In the genomic region with DNA sequence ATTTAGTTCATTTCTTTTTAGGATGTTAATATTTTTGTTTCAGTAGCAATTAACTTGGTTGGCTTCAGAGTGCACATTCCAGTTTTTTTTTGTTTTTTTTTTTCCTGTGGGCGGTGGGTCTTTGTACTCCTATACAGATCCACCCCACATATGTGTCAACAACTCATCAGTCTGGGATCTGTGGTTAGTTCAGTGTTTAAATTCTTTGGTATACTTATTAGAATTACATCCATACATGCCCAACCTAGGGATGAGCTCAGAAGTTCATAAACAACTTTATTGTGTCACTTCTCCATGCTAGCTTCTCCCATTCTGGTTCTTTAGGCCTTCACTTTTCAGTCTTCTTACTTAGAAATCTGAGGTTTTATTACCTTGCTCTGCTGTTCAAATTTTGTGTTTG, we compare ENCODE assay signal across 20 cellular contexts.
"Had no signal": no experiment of that assay in that cellular context is flagged by ENCODE, and none has a peak within 500 bp of the region (broad histone marks: within the 10 kb centered on the region; RNA-seq: fewer than 3 reads in every experiment).

No MANE protein-coding gene starts in this region.

- H3K4me1 ChIP-seq: right atrium auricular region, suprapubic skin had no signal

- H3K36me3 ChIP-seq: right atrium auricular region, suprapubic skin had no signal

- H3K4me3 Mint-ChIP-seq: activated CD4-positive, alpha-beta memory T cell treated with anti-CD3 and anti-CD28 coated beads for 36 hours; activated CD4-positive, alpha-beta T cell treated with anti-CD3 and anti-CD28 coated beads for 36 hours; activated CD8-positive, alpha-beta memory T cell treated with anti-CD3 and anti-CD28 coated beads, Interleukin-2, amount 10 ng/mL, durations not matched to agents 7 days and 5 days; activated naive CD4-positive, alpha-beta T cell treated with anti-CD3 and anti-CD28 coated beads, Interleukin-2, amount 50 U/mL, for 24 hours; activated T-cell treated with anti-CD3 and anti-CD28 coated beads, Interleukin-2, amount 50 U/mL, for 4 hours; brain; dendritic cell treated with granulocyte-macrophage colony-stimulating factor and Interleukin-4, amounts not matched to agents 40 ng/mL and 50 ng/mL, for 4 days; nephron progenitor cell; T-helper 1 cell treated with Interleukin-12 subunit alpha and Interleukin-12 subunit beta and Interleukin-4 antibody, amounts not matched to agents 30 μg/mL and 1 μg/mL, for 36 hours; type B pancreatic cell had no signal

- H3K4me1 Mint-ChIP-seq: brain, nephron progenitor cell had no signal

- H3K27me3 Mint-ChIP-seq: activated CD4-positive, alpha-beta memory T cell treated with anti-CD3 and anti-CD28 coated beads for 36 hours; activated CD4-positive, alpha-beta T cell treated with anti-CD3 and anti-CD28 coated beads for 36 hours; activated CD8-positive, alpha-beta memory T cell treated with anti-CD3 and anti-CD28 coated beads, Interleukin-2, amount 10 ng/mL, durations not matched to agents 7 days and 5 days; activated naive CD4-positive, alpha-beta T cell treated with anti-CD3 and anti-CD28 coated beads, Interleukin-2, amount 50 U/mL, for 24 hours; brain; dendritic cell treated with granulocyte-macrophage colony-stimulating factor and Interleukin-4, amounts not matched to agents 40 ng/mL and 50 ng/mL, for 4 days; progenitor cell of endocrine pancreas; type B pancreatic cell had no signal

- H3K27ac Mint-ChIP-seq: activated CD4-positive, alpha-beta memory T cell treated with anti-CD3 and anti-CD28 coated beads for 36 hours; activated CD4-positive, alpha-beta T cell treated with anti-CD3 and anti-CD28 coated beads for 36 hours; activated CD8-positive, alpha-beta memory T cell treated with anti-CD3 and anti-CD28 coated beads, Interleukin-2, amount 10 ng/mL, durations not matched to agents 7 days and 5 days; activated naive CD4-positive, alpha-beta T cell treated with anti-CD3 and anti-CD28 coated beads, Interleukin-2, amount 50 U/mL, for 24 hours; brain; dendritic cell treated with granulocyte-macrophage colony-stimulating factor and Interleukin-4, amounts not matched to agents 40 ng/mL and 50 ng/mL, for 4 days; nephron progenitor cell; progenitor cell of endocrine pancreas; T-helper 1 cell treated with Interleukin-12 subunit alpha and Interleukin-12 subunit beta and Interleukin-4 antibody, amounts not matched to agents 30 μg/mL and 1 μg/mL, for 36 hours; type B pancreatic cell had no signal

- H3K9me3 ChIP-seq: right atrium auricular region, suprapubic skin had no signal

- H3K4me3 ChIP-seq: right atrium auricular region, suprapubic skin had no signal

- DNase-seq: activated CD4-positive, alpha-beta memory T cell treated with anti-CD3 and anti-CD28 coated beads for 36 hours; activated CD4-positive, alpha-beta T cell treated with anti-CD3 and anti-CD28 coated beads for 36 hours; activated CD8-positive, alpha-beta memory T cell treated with anti-CD3 and anti-CD28 coated beads, Interleukin-2, amount 10 ng/mL, durations not matched to agents 7 days and 5 days; activated effector memory CD4-positive, alpha-beta T cell treated with anti-CD3 and anti-CD28 coated beads, Interleukin-2, amount 50 U/mL, for 16 hours; activated T-cell treated with anti-CD3 and anti-CD28 coated beads, Interleukin-2, amount 50 U/mL, for 4 hours; amygdala; central memory CD4-positive, alpha-beta T cell; nephron progenitor cell; occipital lobe; stimulated activated naive CD8-positive, alpha-beta T cell treated with anti-CD3 and anti-CD28 coated beads, Interleukin-15, Interleukin-2, amounts not matched to agents 100 U/mL and 50 U/mL, for 24 hours; WERI-Rb-1 had no signal

- H3K27me3 ChIP-seq: right atrium auricular region, suprapubic skin had no signal

- H3K27ac ChIP-seq: epithelial cell of prostate, right atrium auricular region, suprapubic skin, WERI-Rb-1 had no signal

- ATAC-seq: activated CD4-positive, alpha-beta T cell treated with anti-CD3 and anti-CD28 coated beads for 36 hours; activated CD8-positive, alpha-beta memory T cell treated with anti-CD3 and anti-CD28 coated beads, Interleukin-2, amount 10 ng/mL, durations not matched to agents 7 days and 5 days; activated T-cell treated with anti-CD3 and anti-CD28 coated beads, Interleukin-2, amount 50 U/mL, for 4 hours; stimulated activated naive CD8-positive, alpha-beta T cell treated with anti-CD3 and anti-CD28 coated beads, Interleukin-15, Interleukin-2, amounts not matched to agents 100 U/mL and 50 U/mL, for 24 hours had no signal
